Comparison of ENCODE assay signal across 1 cellular context in the genomic region with DNA sequence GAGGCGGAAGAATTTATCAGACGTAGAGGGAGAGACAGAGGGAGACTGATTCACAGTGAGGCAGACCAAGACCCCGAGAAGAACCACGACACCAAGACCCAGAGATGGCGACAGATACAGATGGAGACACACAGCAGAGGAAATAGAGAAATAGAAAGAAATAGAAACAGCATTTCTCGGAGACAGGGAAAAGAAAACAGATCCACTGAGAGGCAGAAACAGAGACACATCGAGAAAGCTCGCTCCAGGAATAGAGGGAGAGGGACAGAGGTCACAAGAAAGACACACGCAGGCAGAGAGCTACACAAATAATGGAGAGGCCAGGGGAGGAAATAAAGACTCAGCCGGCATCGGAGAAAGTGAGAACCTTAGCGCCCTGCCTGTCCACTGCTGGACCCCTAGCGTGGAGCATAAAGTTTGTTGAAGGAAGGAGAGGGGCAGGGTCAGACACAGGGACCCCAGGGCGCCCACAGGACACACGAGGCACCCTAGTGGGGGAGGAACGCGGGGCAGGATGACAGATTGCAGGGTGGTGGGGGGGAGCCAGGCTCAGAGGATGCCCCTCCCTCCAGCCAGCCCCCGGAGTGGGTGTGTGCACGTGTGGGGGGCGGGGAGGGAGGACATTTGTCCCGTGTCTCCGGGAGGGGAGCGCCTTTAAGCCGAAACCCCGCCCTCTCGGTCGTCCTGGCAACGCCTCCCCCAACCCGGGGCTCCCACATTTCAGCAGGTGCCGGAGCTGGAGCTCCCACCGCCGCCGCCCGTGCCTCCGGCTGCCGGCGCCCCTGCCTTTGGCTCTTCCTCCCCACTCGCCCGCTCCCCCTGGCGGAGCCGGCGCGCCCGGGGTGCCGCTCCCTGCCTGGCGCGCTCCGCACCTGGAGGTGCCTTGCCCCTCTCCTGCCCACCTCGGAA.
TF ChIP-seq lines count a peak whose summit lies in the region.

A gene (plus strand): TSS at position 716 of the 909 bp plus-strand sequence. CDS start 298 bp downstream, outside the sequence.

TF ChIP-seq in K562, 482 proteins besides CTCF, POLR2A, EP300 and RAD21 (continued from another document):
- TF ChIP-seq, protein P1, sequence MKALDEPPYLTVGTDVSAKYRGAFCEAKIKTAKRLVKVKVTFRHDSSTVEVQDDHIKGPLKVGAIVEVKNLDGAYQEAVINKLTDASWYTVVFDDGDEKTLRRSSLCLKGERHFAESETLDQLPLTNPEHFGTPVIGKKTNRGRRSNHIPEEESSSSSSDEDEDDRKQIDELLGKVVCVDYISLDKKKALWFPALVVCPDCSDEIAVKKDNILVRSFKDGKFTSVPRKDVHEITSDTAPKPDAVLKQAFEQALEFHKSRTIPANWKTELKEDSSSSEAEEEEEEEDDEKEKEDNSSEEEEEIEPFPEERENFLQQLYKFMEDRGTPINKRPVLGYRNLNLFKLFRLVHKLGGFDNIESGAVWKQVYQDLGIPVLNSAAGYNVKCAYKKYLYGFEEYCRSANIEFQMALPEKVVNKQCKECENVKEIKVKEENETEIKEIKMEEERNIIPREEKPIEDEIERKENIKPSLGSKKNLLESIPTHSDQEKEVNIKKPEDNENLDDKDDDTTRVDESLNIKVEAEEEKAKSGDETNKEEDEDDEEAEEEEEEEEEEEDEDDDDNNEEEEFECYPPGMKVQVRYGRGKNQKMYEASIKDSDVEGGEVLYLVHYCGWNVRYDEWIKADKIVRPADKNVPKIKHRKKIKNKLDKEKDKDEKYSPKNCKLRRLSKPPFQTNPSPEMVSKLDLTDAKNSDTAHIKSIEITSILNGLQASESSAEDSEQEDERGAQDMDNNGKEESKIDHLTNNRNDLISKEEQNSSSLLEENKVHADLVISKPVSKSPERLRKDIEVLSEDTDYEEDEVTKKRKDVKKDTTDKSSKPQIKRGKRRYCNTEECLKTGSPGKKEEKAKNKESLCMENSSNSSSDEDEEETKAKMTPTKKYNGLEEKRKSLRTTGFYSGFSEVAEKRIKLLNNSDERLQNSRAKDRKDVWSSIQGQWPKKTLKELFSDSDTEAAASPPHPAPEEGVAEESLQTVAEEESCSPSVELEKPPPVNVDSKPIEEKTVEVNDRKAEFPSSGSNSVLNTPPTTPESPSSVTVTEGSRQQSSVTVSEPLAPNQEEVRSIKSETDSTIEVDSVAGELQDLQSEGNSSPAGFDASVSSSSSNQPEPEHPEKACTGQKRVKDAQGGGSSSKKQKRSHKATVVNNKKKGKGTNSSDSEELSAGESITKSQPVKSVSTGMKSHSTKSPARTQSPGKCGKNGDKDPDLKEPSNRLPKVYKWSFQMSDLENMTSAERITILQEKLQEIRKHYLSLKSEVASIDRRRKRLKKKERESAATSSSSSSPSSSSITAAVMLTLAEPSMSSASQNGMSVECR (CRISPR knock-in tag; IDR thresholded peaks at IDR 0.05) = no peak
- TF ChIP-seq STAT5B (CRISPR knock-in tag; IDR thresholded peaks at IDR 0.05) = no peak
- TF ChIP-seq SAP30 (IDR thresholded peaks at IDR 0.05; ENCODE audit: borderline replicate concordance, insufficient read depth, low read depth, low read length, poor library complexity, severe bottlenecking) = no peak
- no peak for TF ChIP-seq ZNF347 (CRISPR knock-in tag; IDR thresholded peaks at IDR 0.05; ENCODE audit: low read depth)
- TF ChIP-seq, protein P2, sequence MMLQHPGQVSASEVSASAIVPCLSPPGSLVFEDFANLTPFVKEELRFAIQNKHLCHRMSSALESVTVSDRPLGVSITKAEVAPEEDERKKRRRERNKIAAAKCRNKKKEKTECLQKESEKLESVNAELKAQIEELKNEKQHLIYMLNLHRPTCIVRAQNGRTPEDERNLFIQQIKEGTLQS (IDR thresholded peaks at IDR 0.05) = no peak
- TF ChIP-seq, protein P2 (CRISPR knock-in tag; conservative IDR thresholded peaks at IDR 0.05) = no peak
- TF ChIP-seq PCBP1 (IDR thresholded peaks at IDR 0.05; ENCODE audit: low read depth, low read length, poor library complexity, severe bottlenecking) = peak; percentile 30
- peak; percentile 83 for TF ChIP-seq RFX1 (IDR thresholded peaks at IDR 0.05)
- peak; percentile 84 for TF ChIP-seq EGR1 (conservative IDR thresholded peaks at IDR 0.05)
- no peak for TF ChIP-seq HMGN3 (IDR thresholded peaks at IDR 0.05; ENCODE audit: borderline replicate concordance, extremely low read depth, insufficient read length, low read depth, low read length)
- no peak for TF ChIP-seq POLR3G (IDR thresholded peaks at IDR 0.05; ENCODE audit: extremely low read depth, insufficient read length, insufficient replicate concordance)
- no peak for TF ChIP-seq CREM (IDR thresholded peaks at IDR 0.05; ENCODE audit: low read depth)
- TF ChIP-seq BMI1 (IDR thresholded peaks at IDR 0.05; ENCODE audit: low read length) = peak; percentile 51; the same call in 1 of the 2 replicates
- no peak for TF ChIP-seq NCOR1 (IDR thresholded peaks at IDR 0.05)
- TF ChIP-seq MECOM (CRISPR knock-in tag; IDR thresholded peaks at IDR 0.05) = no peak
- TF ChIP-seq ELF1 (tag; IDR thresholded peaks at IDR 0.05) = no peak
- TF ChIP-seq KDM4B (IDR thresholded peaks at IDR 0.05; ENCODE audit: borderline replicate concordance in 2 of 2, low read depth in 1 of 2) = no peak
- TF ChIP-seq MAFG (tag; conservative IDR thresholded peaks at IDR 0.05) = no peak
- TF ChIP-seq, protein P3, sequence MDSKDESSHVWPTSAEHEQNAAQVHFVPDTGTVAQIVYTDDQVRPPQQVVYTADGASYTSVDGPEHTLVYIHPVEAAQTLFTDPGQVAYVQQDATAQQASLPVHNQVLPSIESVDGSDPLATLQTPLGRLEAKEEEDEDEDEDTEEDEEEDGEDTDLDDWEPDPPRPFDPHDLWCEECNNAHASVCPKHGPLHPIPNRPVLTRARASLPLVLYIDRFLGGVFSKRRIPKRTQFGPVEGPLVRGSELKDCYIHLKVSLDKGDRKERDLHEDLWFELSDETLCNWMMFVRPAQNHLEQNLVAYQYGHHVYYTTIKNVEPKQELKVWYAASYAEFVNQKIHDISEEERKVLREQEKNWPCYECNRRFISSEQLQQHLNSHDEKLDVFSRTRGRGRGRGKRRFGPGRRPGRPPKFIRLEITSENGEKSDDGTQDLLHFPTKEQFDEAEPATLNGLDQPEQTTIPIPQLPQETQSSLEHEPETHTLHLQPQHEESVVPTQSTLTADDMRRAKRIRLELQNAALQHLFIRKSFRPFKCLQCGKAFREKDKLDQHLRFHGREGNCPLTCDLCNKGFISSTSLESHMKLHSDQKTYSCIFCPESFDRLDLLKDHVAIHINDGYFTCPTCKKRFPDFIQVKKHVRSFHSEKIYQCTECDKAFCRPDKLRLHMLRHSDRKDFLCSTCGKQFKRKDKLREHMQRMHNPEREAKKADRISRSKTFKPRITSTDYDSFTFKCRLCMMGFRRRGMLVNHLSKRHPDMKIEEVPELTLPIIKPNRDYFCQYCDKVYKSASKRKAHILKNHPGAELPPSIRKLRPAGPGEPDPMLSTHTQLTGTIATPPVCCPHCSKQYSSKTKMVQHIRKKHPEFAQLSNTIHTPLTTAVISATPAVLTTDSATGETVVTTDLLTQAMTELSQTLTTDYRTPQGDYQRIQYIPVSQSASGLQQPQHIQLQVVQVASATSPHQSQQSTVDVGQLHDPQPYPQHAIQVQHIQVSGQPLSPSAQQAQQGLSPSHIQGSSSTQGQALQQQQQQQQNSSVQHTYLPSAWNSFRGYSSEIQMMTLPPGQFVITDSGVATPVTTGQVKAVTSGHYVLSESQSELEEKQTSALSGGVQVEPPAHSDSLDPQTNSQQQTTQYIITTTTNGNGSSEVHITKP (IDR thresholded peaks at IDR 0.05; ENCODE audit: partially characterized antibody) = peak; percentile 81
- no peak for TF ChIP-seq NEUROD1 (IDR thresholded peaks at IDR 0.05; ENCODE audit: borderline replicate concordance, low read depth, low read length, partially characterized antibody)
- TF ChIP-seq BCOR (IDR thresholded peaks at IDR 0.05) = peak; percentile 86
- TF ChIP-seq, protein P4, sequence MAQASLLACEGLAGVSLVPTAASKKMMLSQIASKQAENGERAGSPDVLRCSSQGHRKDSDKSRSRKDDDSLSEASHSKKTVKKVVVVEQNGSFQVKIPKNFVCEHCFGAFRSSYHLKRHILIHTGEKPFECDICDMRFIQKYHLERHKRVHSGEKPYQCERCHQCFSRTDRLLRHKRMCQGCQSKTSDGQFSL (CRISPR knock-in tag; IDR thresholded peaks at IDR 0.05) = peak; percentile 90
- TF ChIP-seq, protein P4 (tag; IDR thresholded peaks at IDR 0.05) = no peak; a peak in 2 of 4 replicates
- no peak for TF ChIP-seq SMARCC2 (IDR thresholded peaks at IDR 0.05; ENCODE audit: low read depth)
- no peak for TF ChIP-seq ZNF778 (CRISPR knock-in tag; IDR thresholded peaks at IDR 0.05)
- TF ChIP-seq GATA2 (CRISPR knock-in tag; IDR thresholded peaks at IDR 0.05) = no peak
- TF ChIP-seq CXXC5 (CRISPR knock-in tag; IDR thresholded peaks at IDR 0.05) = peak; percentile 41; the same call in 1 of the 2 replicates
- TF ChIP-seq CBX8 (IDR thresholded peaks at IDR 0.05; ENCODE audit: borderline replicate concordance, extremely low read depth, low read depth, low read length, poor library complexity, severe bottlenecking) = no peak
- no peak for TF ChIP-seq ZNF583 (CRISPR knock-in tag; IDR thresholded peaks at IDR 0.05)
- TF ChIP-seq MAZ (CRISPR knock-in tag; conservative IDR thresholded peaks at IDR 0.05 in 1 of 2, IDR thresholded peaks at IDR 0.05 in 1 of 2) = peak; percentile 73 to 85
- no peak for TF ChIP-seq ZC3H8 (IDR thresholded peaks at IDR 0.05)
- TF ChIP-seq BRD9 (IDR thresholded peaks at IDR 0.05; ENCODE audit: low read depth, partially characterized antibody) = peak; percentile 76
- 0 out of 2 replicates have a peak, but pooled peaks have one; percentile 5 for TF ChIP-seq ARID1B (IDR thresholded peaks at IDR 0.05)
- TF ChIP-seq ESRRB (CRISPR knock-in tag; IDR thresholded peaks at IDR 0.05; ENCODE audit: borderline replicate concordance) = no peak
- no peak for TF ChIP-seq ZNF57 (CRISPR knock-in tag; IDR thresholded peaks at IDR 0.05)
- no peak for TF ChIP-seq ZNF589 (CRISPR knock-in tag; IDR thresholded peaks at IDR 0.05; ENCODE audit: low read depth)
- no peak for TF ChIP-seq NR3C1 (CRISPR knock-in tag; IDR thresholded peaks at IDR 0.05)
- 0 out of 2 replicates have a peak, but pooled peaks have one; percentile 32 for TF ChIP-seq MXI1 (IDR thresholded peaks at IDR 0.05; ENCODE audit: low read depth, low read length)
- peak; percentile 41; the same call in 1 of the 2 replicates for TF ChIP-seq HNRNPL (IDR thresholded peaks at IDR 0.05; ENCODE audit: low read depth, low read length)
- TF ChIP-seq, protein P5, sequence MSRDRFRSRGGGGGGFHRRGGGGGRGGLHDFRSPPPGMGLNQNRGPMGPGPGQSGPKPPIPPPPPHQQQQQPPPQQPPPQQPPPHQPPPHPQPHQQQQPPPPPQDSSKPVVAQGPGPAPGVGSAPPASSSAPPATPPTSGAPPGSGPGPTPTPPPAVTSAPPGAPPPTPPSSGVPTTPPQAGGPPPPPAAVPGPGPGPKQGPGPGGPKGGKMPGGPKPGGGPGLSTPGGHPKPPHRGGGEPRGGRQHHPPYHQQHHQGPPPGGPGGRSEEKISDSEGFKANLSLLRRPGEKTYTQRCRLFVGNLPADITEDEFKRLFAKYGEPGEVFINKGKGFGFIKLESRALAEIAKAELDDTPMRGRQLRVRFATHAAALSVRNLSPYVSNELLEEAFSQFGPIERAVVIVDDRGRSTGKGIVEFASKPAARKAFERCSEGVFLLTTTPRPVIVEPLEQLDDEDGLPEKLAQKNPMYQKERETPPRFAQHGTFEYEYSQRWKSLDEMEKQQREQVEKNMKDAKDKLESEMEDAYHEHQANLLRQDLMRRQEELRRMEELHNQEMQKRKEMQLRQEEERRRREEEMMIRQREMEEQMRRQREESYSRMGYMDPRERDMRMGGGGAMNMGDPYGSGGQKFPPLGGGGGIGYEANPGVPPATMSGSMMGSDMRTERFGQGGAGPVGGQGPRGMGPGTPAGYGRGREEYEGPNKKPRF (IDR thresholded peaks at IDR 0.05; ENCODE audit: low read depth, low read length) = no peak
- no peak for TF ChIP-seq NR2C1 (IDR thresholded peaks at IDR 0.05)
- no peak for TF ChIP-seq NR2C1 (tag; IDR thresholded peaks at IDR 0.05)
- no peak for TF ChIP-seq ZFPM2 (CRISPR knock-in tag; IDR thresholded peaks at IDR 0.05)
- TF ChIP-seq CCNT2 (IDR thresholded peaks at IDR 0.05; ENCODE audit: borderline replicate concordance, extremely low read depth, insufficient read length, low read depth, low read length) = peak; percentile 52
- no peak for TF ChIP-seq STAT5A (IDR thresholded peaks at IDR 0.05; ENCODE audit: borderline replicate concordance, low read length)
- no peak for TF ChIP-seq LEF1 (IDR thresholded peaks at IDR 0.05)
- TF ChIP-seq, protein P6, sequence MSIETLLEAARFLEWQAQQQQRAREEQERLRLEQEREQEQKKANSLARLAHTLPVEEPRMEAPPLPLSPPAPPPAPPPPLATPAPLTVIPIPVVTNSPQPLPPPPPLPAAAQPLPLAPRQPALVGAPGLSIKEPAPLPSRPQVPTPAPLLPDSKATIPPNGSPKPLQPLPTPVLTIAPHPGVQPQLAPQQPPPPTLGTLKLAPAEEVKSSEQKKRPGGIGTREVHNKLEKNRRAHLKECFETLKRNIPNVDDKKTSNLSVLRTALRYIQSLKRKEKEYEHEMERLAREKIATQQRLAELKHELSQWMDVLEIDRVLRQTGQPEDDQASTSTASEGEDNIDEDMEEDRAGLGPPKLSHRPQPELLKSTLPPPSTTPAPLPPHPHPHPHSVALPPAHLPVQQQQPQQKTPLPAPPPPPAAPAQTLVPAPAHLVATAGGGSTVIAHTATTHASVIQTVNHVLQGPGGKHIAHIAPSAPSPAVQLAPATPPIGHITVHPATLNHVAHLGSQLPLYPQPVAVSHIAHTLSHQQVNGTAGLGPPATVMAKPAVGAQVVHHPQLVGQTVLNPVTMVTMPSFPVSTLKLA (conservative IDR thresholded peaks at IDR 0.05) = peak; percentile 55 to 68
- no peak for TF ChIP-seq ZNF224 (CRISPR knock-in tag; IDR thresholded peaks at IDR 0.05)
- TF ChIP-seq, protein P7, sequence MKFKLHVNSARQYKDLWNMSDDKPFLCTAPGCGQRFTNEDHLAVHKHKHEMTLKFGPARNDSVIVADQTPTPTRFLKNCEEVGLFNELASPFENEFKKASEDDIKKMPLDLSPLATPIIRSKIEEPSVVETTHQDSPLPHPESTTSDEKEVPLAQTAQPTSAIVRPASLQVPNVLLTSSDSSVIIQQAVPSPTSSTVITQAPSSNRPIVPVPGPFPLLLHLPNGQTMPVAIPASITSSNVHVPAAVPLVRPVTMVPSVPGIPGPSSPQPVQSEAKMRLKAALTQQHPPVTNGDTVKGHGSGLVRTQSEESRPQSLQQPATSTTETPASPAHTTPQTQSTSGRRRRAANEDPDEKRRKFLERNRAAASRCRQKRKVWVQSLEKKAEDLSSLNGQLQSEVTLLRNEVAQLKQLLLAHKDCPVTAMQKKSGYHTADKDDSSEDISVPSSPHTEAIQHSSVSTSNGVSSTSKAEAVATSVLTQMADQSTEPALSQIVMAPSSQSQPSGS (CRISPR knock-in tag; IDR thresholded peaks at IDR 0.05) = no peak
